In genomic region chr12:57767317-57767716, GRCh38 we compare ENCODE assay signal across 1 cellular context.
TF ChIP-seq lines count a peak whose summit lies in the region.

No MANE protein-coding gene starts in this region.

TF ChIP-seq in WTC11, 78 proteins besides CTCF, POLR2A, EP300 and RAD21 (continued from another document):
- TF ChIP-seq ZNF281 (CRISPR knock-in tag; IDR thresholded peaks at IDR 0.05) = no peak
- TF ChIP-seq ZNF416 (CRISPR knock-in tag; IDR thresholded peaks at IDR 0.05) = no peak
- TF ChIP-seq, protein P1, sequence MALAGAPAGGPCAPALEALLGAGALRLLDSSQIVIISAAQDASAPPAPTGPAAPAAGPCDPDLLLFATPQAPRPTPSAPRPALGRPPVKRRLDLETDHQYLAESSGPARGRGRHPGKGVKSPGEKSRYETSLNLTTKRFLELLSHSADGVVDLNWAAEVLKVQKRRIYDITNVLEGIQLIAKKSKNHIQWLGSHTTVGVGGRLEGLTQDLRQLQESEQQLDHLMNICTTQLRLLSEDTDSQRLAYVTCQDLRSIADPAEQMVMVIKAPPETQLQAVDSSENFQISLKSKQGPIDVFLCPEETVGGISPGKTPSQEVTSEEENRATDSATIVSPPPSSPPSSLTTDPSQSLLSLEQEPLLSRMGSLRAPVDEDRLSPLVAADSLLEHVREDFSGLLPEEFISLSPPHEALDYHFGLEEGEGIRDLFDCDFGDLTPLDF (CRISPR knock-in tag; IDR thresholded peaks at IDR 0.05) = no peak
- TF ChIP-seq RELA (CRISPR knock-in tag; IDR thresholded peaks at IDR 0.05; ENCODE audit: borderline replicate concordance) = no peak
- no peak for TF ChIP-seq AFF4 (CRISPR knock-in tag; IDR thresholded peaks at IDR 0.05; ENCODE audit: borderline replicate concordance)
